In the genomic region with DNA sequence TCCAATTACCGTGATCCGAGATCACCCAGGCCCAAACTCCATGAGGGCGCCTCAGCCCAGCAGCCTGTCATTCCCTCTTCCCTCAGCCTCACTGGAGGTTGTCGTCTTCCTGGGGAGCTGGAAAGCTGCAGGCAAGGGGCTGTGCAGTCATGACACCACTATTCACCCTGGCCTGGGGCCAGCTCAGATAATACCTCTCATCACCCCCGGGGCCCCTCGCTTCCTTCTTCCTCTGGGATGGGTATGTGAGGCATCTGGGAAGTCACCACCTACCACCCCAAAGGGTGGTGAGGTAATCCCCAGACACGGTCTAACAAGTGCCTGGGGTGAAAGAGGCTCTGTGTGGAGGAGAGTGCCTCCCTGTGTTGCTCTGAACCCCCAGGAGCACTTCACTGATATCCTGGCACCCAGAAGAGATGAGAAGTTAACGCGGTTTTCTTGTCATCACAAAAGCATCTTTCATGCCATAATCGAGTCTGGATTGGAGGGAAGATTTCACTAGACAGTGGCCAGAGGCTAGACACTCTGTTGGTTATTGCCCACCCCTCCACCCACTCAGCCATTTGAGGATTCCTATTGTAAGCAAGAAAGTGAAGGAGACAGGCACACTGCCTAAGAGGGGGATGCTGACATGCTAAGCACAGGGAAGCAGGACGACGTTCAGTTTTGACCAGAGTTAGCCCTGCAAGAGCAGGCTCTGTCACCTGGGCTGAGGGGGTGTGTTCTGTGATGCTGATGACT, we compare ENCODE assay signal across 13 cellular contexts. TPM values are rescaled to one million over a fixed set of nuclear protein-coding genes. Genes with fewer than 3 reads are reported as not detected.
A peak's percentile ranks its signal among the peaks of the same experiment; 100 is the strongest.
DNase-seq lines count a peak whose midpoint lies in the region; ATAC-seq and TF ChIP-seq lines count a peak whose summit lies in the region.
"Had no signal": no experiment of that assay in that cellular context is flagged by ENCODE, and none has a peak within 500 bp of the region (broad histone marks: within the 10 kb centered on the region; RNA-seq: fewer than 3 reads in every experiment).

No MANE protein-coding gene starts in this region.

- H3K4me1 ChIP-seq in BE2C = peaks cover 30% of the 10 kb centered on the region
- H3K4me1 ChIP-seq in mesenchymal stem cell (ENCODE audit: control insufficient read depth, insufficient read depth, low read depth, low read length) = peaks cover 17% of the 10 kb centered on the region

- H3K4me3 ChIP-seq in BE2C (ENCODE audit: low read depth, low read length) (peak overlapping the region; percentile 19; the same call in 1 of the 2 replicates), mesenchymal stem cell (ENCODE audit: insufficient read depth in 1 of 2, low read depth in 1 of 2, low read length in 2 of 2) (no peak overlapping the region)

- H2BK15ac ChIP-seq in mesenchymal stem cell (ENCODE audit: low read depth, poor library complexity, severe bottlenecking) = peak overlapping the region; percentile 1

- H3K18ac ChIP-seq in mesenchymal stem cell (ENCODE audit: low read depth in 1 of 2, low read length in 2 of 2) = peak overlapping the region in 1 of 2 experiments; percentile 4

- peak overlapping the region in 1 of 2 experiments; percentile 60 for H2BK12ac ChIP-seq in mesenchymal stem cell (ENCODE audit: low read length in 2 of 2)

- H2AK5ac ChIP-seq in mesenchymal stem cell (ENCODE audit: low read length, severe bottlenecking) = peak overlapping the region; percentile 87

- CTCF ChIA-PET in activated B cell treated with CpG ODN at 0.5 μM for 24 hours (lab: Charles Lee) = no interaction called here

- 29% methylated on average over 8 of the region's 12 CpGs for WGBS in mesenchymal stem cell

- TF ChIP-seq CTCF in BE2C (IDR thresholded peaks at IDR 0.05; ENCODE audit: low read depth, low read length) (no peak), HFFc6 (IDR thresholded peaks at IDR 0.05) (no peak), activated B cell treated with CpG ODN at 0.5 μM for 24 hours (IDR thresholded peaks at IDR 0.05) (no peak)

- H4K8ac ChIP-seq in mesenchymal stem cell (ENCODE audit: low read length) = peak overlapping the region; percentile 28

- H3K36me3 Mint-ChIP-seq in HFFc6 (ENCODE audit: low read depth) (peaks cover 24% of the 10 kb centered on the region), activated B cell treated with CpG ODN at 0.5 μM for 24 hours (ENCODE audit: low read depth) (peaks cover 37% of the 10 kb centered on the region)

- peaks cover 6% of the 10 kb centered on the region for H3K79me1 ChIP-seq in mesenchymal stem cell (replicated peaks; ENCODE audit: low read length, poor library complexity, severe bottlenecking)

- H3K27me3 ChIP-seq in BE2C (no peaks in the 10 kb centered on the region), mesenchymal stem cell (ENCODE audit: control insufficient read depth in 1 of 2, insufficient read depth in 1 of 2, low read length in 2 of 2) (no peaks in the 10 kb centered on the region)

- ATAC-seq in activated B cell treated with CpG ODN at 0.5 μM for 24 hours (ENCODE audit: low read depth) (no peak), GM19351 (IDR thresholded peaks at IDR 0.05; ENCODE audit: unreplicated experiment) (no peak), HG03159 (IDR thresholded peaks at IDR 0.05; ENCODE audit: unreplicated experiment) (no peak)
- ATAC-seq: activated T-cell treated with anti-CD3 and anti-CD28 coated beads, Interleukin-2, amount 50 U/mL, for 72 hours had no signal

- no peak overlapping the region for H2BK5ac ChIP-seq in mesenchymal stem cell (ENCODE audit: low read depth, low read length, poor library complexity, severe bottlenecking)

- intact Hi-C loops in activated B cell treated with CpG ODN at 0.5 μM for 24 hours (cut with micrococcal nuclease) = no loop called here

- no peak overlapping the region for H3K9ac ChIP-seq in mesenchymal stem cell (ENCODE audit: low read length)

- H3K4me1 Mint-ChIP-seq in HFFc6 (ENCODE audit: low read depth) = peaks cover 17% of the 10 kb centered on the region
- peaks cover 12% of the 10 kb centered on the region for H3K4me1 Mint-ChIP-seq in activated B cell treated with CpG ODN at 0.5 μM for 24 hours

- DNase-seq in BE2C (peak; percentile 84), HFFc6 (peak; percentile 69), activated B cell treated with CpG ODN at 0.5 μM for 24 hours (no peak), mesenchymal stem cell (peak; percentile 86), NCI-H187 (lab: John Stamatoyannopoulos, UW) (no peak)
- no peak for DNase-seq in NK-92 treated with Interleukin-12 subunit alpha and Interleukin-12 subunit beta, amount 100 ng/mL, for 24 hours (lab: John Stamatoyannopoulos, UW)
- DNase-seq: activated CD4-positive, CD25-positive, alpha-beta regulatory T cell treated with anti-CD3 and anti-CD28 coated beads, Interleukin-2, amount 50 U/mL, for 72 hours; activated T-cell treated with anti-CD3 and anti-CD28 coated beads, Interleukin-2, amount 50 U/mL, for 72 hours; hippocampal formation; Right ventricle myocardium superior had no signal

- POLR2A ChIA-PET in activated B cell treated with CpG ODN at 0.5 μM for 24 hours (lab: Charles Lee) = no interaction called here

- H3K36me3 ChIP-seq in BE2C = peaks cover 25% of the 10 kb centered on the region
- H3K36me3 ChIP-seq in mesenchymal stem cell (ENCODE audit: control insufficient read depth in 1 of 2, insufficient read depth in 2 of 2, low read depth in 1 of 2, low read length in 2 of 2) = peaks cover 18 to 31% of the 10 kb centered on the region in 2 experiments

- no peak overlapping the region for H3K27ac Mint-ChIP-seq in HFFc6
- peak overlapping the region; percentile 31 for H3K27ac Mint-ChIP-seq in activated B cell treated with CpG ODN at 0.5 μM for 24 hours
- H3K27ac Mint-ChIP-seq: activated T-cell treated with anti-CD3 and anti-CD28 coated beads, Interleukin-2, amount 50 U/mL, for 72 hours; memory B cell had no signal

- no peak overlapping the region for H3K23ac ChIP-seq in mesenchymal stem cell (ENCODE audit: low read length in 2 of 2)

- no peak overlapping the region for H3K14ac ChIP-seq in mesenchymal stem cell (ENCODE audit: low read length in 2 of 2)

- H3K4ac ChIP-seq in mesenchymal stem cell (ENCODE audit: low read depth in 1 of 2, low read length in 2 of 2) = peak overlapping the region in 1 of 2 experiments; percentile 10

- H3K9me3 Mint-ChIP-seq in HFFc6 (no peaks in the 10 kb centered on the region), activated B cell treated with CpG ODN at 0.5 μM for 24 hours (peaks cover 2% of the 10 kb centered on the region)
- H3K9me3 Mint-ChIP-seq: activated T-cell treated with anti-CD3 and anti-CD28 coated beads, Interleukin-2, amount 50 U/mL, for 72 hours had no signal

- no peak overlapping the region for H2BK120ac ChIP-seq in mesenchymal stem cell (ENCODE audit: low read depth, low read length)

- H2AFZ ChIP-seq in mesenchymal stem cell (ENCODE audit: low read depth, low read length) = no peak overlapping the region

- H3K4me3 Mint-ChIP-seq in HFFc6 = peak overlapping the region; percentile 41
- no peak overlapping the region for H3K4me3 Mint-ChIP-seq in activated B cell treated with CpG ODN at 0.5 μM for 24 hours
- H3K4me3 Mint-ChIP-seq: activated T-cell treated with anti-CD3 and anti-CD28 coated beads, Interleukin-2, amount 50 U/mL, for 72 hours; memory B cell had no signal

- H3K27me3 Mint-ChIP-seq in HFFc6 (ENCODE audit: insufficient read depth) = no peaks in the 10 kb centered on the region
- no peaks in the 10 kb centered on the region for H3K27me3 Mint-ChIP-seq in activated B cell treated with CpG ODN at 0.5 μM for 24 hours
- H3K27me3 Mint-ChIP-seq: memory B cell had no signal

- peak overlapping the region; percentile 15 for H4K91ac ChIP-seq in mesenchymal stem cell (ENCODE audit: low read length)

- peak overlapping the region; percentile 3 for H3K4me2 ChIP-seq in mesenchymal stem cell (ENCODE audit: low read length, poor library complexity, severe bottlenecking)

- H3K9me3 ChIP-seq in BE2C (no peaks in the 10 kb centered on the region), mesenchymal stem cell (ENCODE audit: control insufficient read depth, low read length) (no peaks in the 10 kb centered on the region)

- H3K27ac ChIP-seq in mesenchymal stem cell (ENCODE audit: low read length, poor library complexity, severe bottlenecking) = peak overlapping the region; percentile 84

RNA-seq across cellular contexts. Expression of gene CFAP20, which starts 18.4 kb away (rescaled TPM):
- 209 TPM for polyA plus RNA-seq in BE2C (2012; ENCODE audit: insufficient read depth, insufficient read length, low read depth)
- 10 to 100 TPM; 31.6 to 35.9 (median 34.0) TPM for total RNA-seq in HFFc6 (2021; fragmentation: NEBNext Ultra II Directional; extraction: Animal tissue kit (Norgen Biotek cat#: 25700))
- 20.2 and 24.9 TPM in 2 replicates for total RNA-seq in activated B cell treated with CpG ODN at 0.5 μM for 24 hours
- polyA plus RNA-seq in mesenchymal stem cell (2013, experiment 1 of 2) = 44.9 TPM
- 45.4 TPM for polyA plus RNA-seq in mesenchymal stem cell (2013, experiment 2 of 2)

Comparison
In these comparisons a context has a peak if more than half of its experiments do, and no peak if none do; other contexts are left out.
1. DNase-seq: peak in BE2C (single experiment), HFFc6 (single experiment) and mesenchymal stem cell (single experiment); none in activated B cell treated with CpG ODN at 0.5 μM for 24 hours (single experiment), NCI-H187 (0 of 2) and NK-92 treated with Interleukin-12 subunit alpha and Interleukin-12 subunit beta, amount 100 ng/mL, for 24 hours (single experiment).